27 cellular contexts compared by ENCODE assay signal in the genomic region with DNA sequence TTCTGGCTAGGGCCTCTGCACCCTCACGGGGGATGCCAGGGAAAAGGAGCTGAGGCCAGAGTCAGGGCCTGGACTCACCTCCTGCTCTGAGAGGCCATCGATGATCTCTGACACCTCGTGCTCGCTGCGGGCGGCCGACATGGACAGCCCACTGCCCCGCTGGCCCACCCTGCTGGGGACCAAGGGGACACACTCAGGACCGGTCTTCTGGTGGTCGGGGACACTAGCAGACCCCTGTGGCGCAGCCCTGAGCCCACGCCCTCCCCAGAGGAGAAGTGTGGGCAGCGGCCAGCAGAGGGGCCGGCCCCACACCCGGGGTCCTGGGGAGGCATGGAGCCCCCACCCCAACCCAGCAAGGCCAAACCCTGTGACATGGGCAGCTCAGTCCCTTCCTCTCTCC.
DNase-seq lines count a peak whose midpoint lies in the region; ATAC-seq and TF ChIP-seq lines count a peak whose summit lies in the region.
"Had no signal": no experiment of that assay in that cellular context is flagged by ENCODE, and none has a peak within 500 bp of the region (broad histone marks: within the 10 kb centered on the region; RNA-seq: fewer than 3 reads in every experiment).

No MANE protein-coding gene starts in this region.

- H3K79me1 ChIP-seq in IMR-90 (ENCODE audit: low read depth in 1 of 2, low read length in 2 of 2) = peaks cover 4 to 32% of the 10 kb centered on the region in 2 experiments; a peak in 3 of 4 replicates

- H3K14ac ChIP-seq in IMR-90 (replicated peaks; ENCODE audit: low read depth, low read length) = 0 out of 2 replicates have a peak overlapping the region, but pooled peaks have one; percentile 30

- peaks cover 40% of the 10 kb centered on the region for H3K36me3 ChIP-seq in IMR-90 (ENCODE audit: control insufficient read depth, insufficient read depth, low read length)
- peaks cover 13 to 61% (median 48%) of the 10 kb centered on the region in 4 donors for H3K36me3 ChIP-seq in esophagus muscularis mucosa
- peaks cover 46% of the 10 kb centered on the region for H3K36me3 ChIP-seq in muscle layer of colon (ENCODE audit: insufficient read depth, low read length)
- peaks cover 24 to 73% (median 64%) of the 10 kb centered on the region in 4 donors for H3K36me3 ChIP-seq in stomach
- H3K36me3 ChIP-seq: ovary had no signal

- no peak overlapping the region for H3K56ac ChIP-seq in IMR-90 (ENCODE audit: extremely low read depth, insufficient read depth, low read length)

- no peaks in the 10 kb centered on the region for H3K27me3 ChIP-seq in IMR-90 (ENCODE audit: control insufficient read depth, insufficient read depth, low read length)
- no peaks in the 10 kb centered on the region for H3K27me3 ChIP-seq in esophagus muscularis mucosa
- H3K27me3 ChIP-seq in muscle layer of colon (ENCODE audit: control insufficient read depth in 1 of 2, insufficient read depth in 2 of 2, low read length in 2 of 2) = no peaks in the 10 kb centered on the region
- no peaks in the 10 kb centered on the region for H3K27me3 ChIP-seq in stomach
- H3K27me3 ChIP-seq: ovary, SJCRH30, tibial nerve had no signal

- H3K4me1 ChIP-seq in IMR-90 (ENCODE audit: control insufficient read depth, insufficient read depth, low read length) (peaks cover 17% of the 10 kb centered on the region), esophagus muscularis mucosa (peaks cover 48 to 71% (median 62%) of the 10 kb centered on the region in 4 donors), muscle layer of colon (ENCODE audit: insufficient read depth, low read length) (peaks cover 47% of the 10 kb centered on the region), stomach (peaks cover 20 to 64% (median 33%) of the 10 kb centered on the region in 4 donors)

- TF ChIP-seq POLR2A in IMR-90 (IDR thresholded peaks at IDR 0.05; ENCODE audit: low read depth, low read length) (no peak), esophagus muscularis mucosa (IDR thresholded peaks at IDR 0.05; ENCODE audit: low read depth) (no peak), stomach (IDR thresholded peaks at IDR 0.05) (no peak)

- H2AFZ ChIP-seq in IMR-90 (replicated peaks; ENCODE audit: low read length, poor library complexity) = no peak overlapping the region
- H2AFZ ChIP-seq: GM23338 had no signal

- H4K5ac ChIP-seq in IMR-90 (ENCODE audit: low read depth, low read length) = no peak overlapping the region

- peaks cover 0 to 8% (median 4%) of the 10 kb centered on the region in 3 donors for H3K4me1 Mint-ChIP-seq in T-cell
- H3K4me1 Mint-ChIP-seq: activated CD4-positive, alpha-beta T cell treated with anti-CD3 and anti-CD28 coated beads, Interleukin-2, amount 10 ng/mL, durations not matched to agents 7 days and 5 days had no signal

- H3K4me3 ChIP-seq in IMR-90 (ENCODE audit: insufficient read depth, low read depth, low read length) (no peak overlapping the region), esophagus muscularis mucosa (no peak overlapping the region), muscle layer of colon (ENCODE audit: low read depth in 1 of 2, low read length in 2 of 2) (no peak overlapping the region), stomach (no peak overlapping the region)
- H3K4me3 ChIP-seq: GM23338, mucosa of descending colon, ovary, SJCRH30, tibial nerve had no signal

- dilution Hi-C loops in IMR-90 (cut with HindIII; ENCODE audit: low sequenced_read_pairs, unreplicated experiment) = no loop called here

- H3K9ac ChIP-seq in IMR-90 (ENCODE audit: low read depth, low read length) = no peak overlapping the region
- no peak overlapping the region for H3K9ac ChIP-seq in muscle layer of colon (ENCODE audit: low read length)

- 0 out of 2 replicates have a peak overlapping the region, but pooled peaks have one; percentile 26 for H4K91ac ChIP-seq in IMR-90 (ENCODE audit: insufficient read depth, low read depth, low read length)

- no peak overlapping the region for H2BK5ac ChIP-seq in IMR-90 (ENCODE audit: low read depth, low read length, poor library complexity, severe bottlenecking)

- POLR2A ChIA-PET in IMR-90 (lab: Charles Lee; ENCODE audit: unreplicated experiment) = no interaction called here
- POLR2A ChIA-PET in T-cell (lab: Charles Lee) = no interaction called here

- H2BK15ac ChIP-seq in IMR-90 (ENCODE audit: low read depth, low read length) = no peak overlapping the region

- H3K23ac ChIP-seq in IMR-90 (ENCODE audit: low read depth, low read length) = no peak overlapping the region

- in situ Hi-C loops in IMR-90 (cut with MboI; ENCODE audit: low sequenced_read_pairs) = no loop called here

- ATAC-seq in IMR-90 (ENCODE audit: low read depth) (no peak), HG02840 (IDR thresholded peaks at IDR 0.05; ENCODE audit: low FRiP score, unreplicated experiment) (no peak), T-cell (replicated peaks in 1 of 4) (no peak)
- ATAC-seq: activated naive CD4-positive, alpha-beta T cell treated with anti-CD3 and anti-CD28 coated beads, Interleukin-2, amount 50 U/mL, for 72 hours; GM23338; mucosa of descending colon had no signal

- H2AK9ac ChIP-seq in IMR-90 (replicated peaks; ENCODE audit: low read depth, low read length, poor library complexity) = peak overlapping the region; percentile 39

- H3K27ac ChIP-seq in IMR-90 (ENCODE audit: insufficient read depth, low read length) = no peak overlapping the region
- H3K27ac ChIP-seq in esophagus muscularis mucosa (replicated peaks in 1 of 4) = peak overlapping the region; percentile 73 to 96 (median 78)
- H3K27ac ChIP-seq in muscle layer of colon (ENCODE audit: low read depth, low read length) = peak overlapping the region; percentile 79
- H3K27ac ChIP-seq in stomach = peak overlapping the region in 4 of 5 donors; percentile 72 to 85 (median 80)

- intact Hi-C loops in IMR-90 (cut with micrococcal nuclease) (no loop called here), esophagus muscularis mucosa (cut with DNase I) (no loop called here), stomach (cut with DNase I; ENCODE audit: low total_unique reads) (no loop called here), head of caudate nucleus (cut with DNase I) (no loop called here)

- BruUV-seq in IMR-90 (replicated peaks; lab: Mats Ljungman, UMichigan) = no TSS peak

- no peak overlapping the region for H2BK120ac ChIP-seq in IMR-90 (ENCODE audit: low read depth, low read length)

- H4K20me1 ChIP-seq in IMR-90 (ENCODE audit: insufficient read depth, low read length) = peaks cover 11% of the 10 kb centered on the region

- no peak overlapping the region for H3K4ac ChIP-seq in IMR-90 (ENCODE audit: low read depth, low read length)

- H3K27me3 Mint-ChIP-seq in T-cell = no peaks in the 10 kb centered on the region
- H3K27me3 Mint-ChIP-seq: activated CD4-positive, alpha-beta T cell treated with anti-CD3 and anti-CD28 coated beads, Interleukin-2, amount 10 ng/mL, durations not matched to agents 7 days and 5 days had no signal

- no peak overlapping the region for H3K27ac Mint-ChIP-seq in T-cell
- H3K27ac Mint-ChIP-seq: activated CD4-positive, alpha-beta T cell treated with anti-CD3 and anti-CD28 coated beads, Interleukin-2, amount 10 ng/mL, durations not matched to agents 7 days and 5 days; activated naive CD4-positive, alpha-beta T cell treated with anti-CD3 and anti-CD28 coated beads, Interleukin-2, amount 50 U/mL, for 72 hours; GM23338 had no signal

- CTCF ChIA-PET in IMR-90 (lab: Yijun Ruan, JAX) = no interaction called here
- CTCF ChIA-PET in T-cell (lab: Charles Lee) = no interaction called here

- TF ChIP-seq EP300 in esophagus muscularis mucosa (IDR thresholded peaks at IDR 0.05) (no peak), stomach (IDR thresholded peaks at IDR 0.05) (no peak)

- H3K18ac ChIP-seq in IMR-90 (ENCODE audit: low read depth, low read length) = no peak overlapping the region

- H4K8ac ChIP-seq in IMR-90 (ENCODE audit: low read depth in 2 of 2, low read length in 2 of 2) = no peak overlapping the region

- peaks cover 19% of the 10 kb centered on the region for H3K36me3 Mint-ChIP-seq in T-cell

- H2BK20ac ChIP-seq in IMR-90 (ENCODE audit: low read depth, low read length) = no peak overlapping the region

- TF ChIP-seq CTCF in IMR-90 (conservative IDR thresholded peaks at IDR 0.05; ENCODE audit: low read depth, low read length) = no peak
- TF ChIP-seq CTCF in esophagus muscularis mucosa (IDR thresholded peaks at IDR 0.05) = no peak
- no peak for TF ChIP-seq CTCF in stomach (IDR thresholded peaks at IDR 0.05)

- H3K9me1 ChIP-seq in IMR-90 (ENCODE audit: insufficient read depth, low read length) = peaks cover 8% of the 10 kb centered on the region; the same call in 1 of the 2 replicates

- DNase-seq in IMR-90 = no peak
- no peak for DNase-seq in esophagus muscularis mucosa (ENCODE audit: extremely low spot score)
- no peak for DNase-seq in stomach
- DNase-seq in T-cell = no peak
- no peak for DNase-seq in DMS79 (lab: John Stamatoyannopoulos, UW)
- no peak for DNase-seq in head of caudate nucleus
- DNase-seq: activated CD4-positive, alpha-beta T cell treated with anti-CD3 and anti-CD28 coated beads, Interleukin-2, amount 10 ng/mL, durations not matched to agents 7 days and 5 days; anterior cingulate cortex; DND-41; KBM-7; kidney glomerular epithelial cell; NCI-H1092 treated with DMSO at 0.1 percent for 48 hours; NCI-H187; NCI-H2171; NCI-H82; retina; small intestine; stimulated activated CD4-positive, alpha-beta T cell treated with anti-CD3 and anti-CD28 coated beads, Interleukin-2, amount 100 ng/mL, for 24 hours; stimulated activated CD8-positive, alpha-beta memory T cell treated with anti-CD3 and anti-CD28 coated beads, Interleukin-4, amount 100 ng/mL, for 48 hours had no signal

- no peak overlapping the region for H2AK5ac ChIP-seq in IMR-90 (ENCODE audit: low read depth, low read length)

- no peak for TF ChIP-seq RAD21 in IMR-90 (IDR thresholded peaks at IDR 0.05; ENCODE audit: low read length)

- 93% methylated on average over 7 of the region's 15 CpGs; no CpG with 5 or more reads in 1 of the 2 experiments for WGBS in IMR-90 (ENCODE audit: extremely low coverage in 2 of 2, insufficient read length in 1 of 2), 2 experiments
- 90% methylated on average over 6 of the region's 15 CpGs for WGBS in esophagus muscularis mucosa
- WGBS in stomach, 5 donors = 93 to 98% (median 94%) methylated on average over 3 to 15 of the region's 15 CpGs

- H3K4me2 ChIP-seq in IMR-90 (ENCODE audit: low read depth, low read length) = no peak overlapping the region
- H3K4me2 ChIP-seq: GM23338 had no signal

- H3K9me3 ChIP-seq in IMR-90 (ENCODE audit: control insufficient read depth, insufficient read depth, low read length) = no peaks in the 10 kb centered on the region
- H3K9me3 ChIP-seq in esophagus muscularis mucosa = no peaks in the 10 kb centered on the region
- H3K9me3 ChIP-seq in muscle layer of colon (ENCODE audit: low read length) = no peaks in the 10 kb centered on the region
- no peaks in the 10 kb centered on the region for H3K9me3 ChIP-seq in stomach
- H3K9me3 ChIP-seq: mucosa of descending colon, ovary, SJCRH30, tibial nerve had no signal

- no peak overlapping the region for H3K4me3 Mint-ChIP-seq in T-cell
- H3K4me3 Mint-ChIP-seq: activated CD4-positive, alpha-beta T cell treated with anti-CD3 and anti-CD28 coated beads, Interleukin-2, amount 10 ng/mL, durations not matched to agents 7 days and 5 days; GM23338 had no signal

- H3K9me3 Mint-ChIP-seq in T-cell = no peaks in the 10 kb centered on the region
- H3K9me3 Mint-ChIP-seq: GM23338 had no signal
